In genomic region chr6:6164367-6164766, GRCh38 we compare ENCODE assay signal across 25 cellular contexts.
"Had no signal": no experiment of that assay in that cellular context is flagged by ENCODE, and none has a peak within 500 bp of the region (broad histone marks: within the 10 kb centered on the region; RNA-seq: fewer than 3 reads in every experiment).

No MANE protein-coding gene starts in this region.

- FAIRE-seq: colon, endothelial cell of umbilical vein, frontal cortex, kidney had no signal

- H2AFZ ChIP-seq: hepatocyte had no signal

- H3K4me1 ChIP-seq: esophagus muscularis mucosa, foreskin keratinocyte, gastroesophageal sphincter, heart left ventricle, left lung, lower lobe of right lung had no signal

- H3K36me3 ChIP-seq: esophagus muscularis mucosa, gastroesophageal sphincter, left lung, lower lobe of right lung had no signal

- H3K27ac ChIP-seq: coronary artery, dorsolateral prefrontal cortex, esophagus muscularis mucosa, foreskin keratinocyte, gastroesophageal sphincter, heart left ventricle, hepatocyte, left lung, lower lobe of right lung had no signal

- H3K27me3 ChIP-seq: dorsolateral prefrontal cortex, esophagus muscularis mucosa, foreskin keratinocyte, gastroesophageal sphincter, heart left ventricle, hepatocyte, left lung had no signal

- H3K4me2 ChIP-seq: hepatocyte had no signal

- H3K9me3 ChIP-seq: esophagus muscularis mucosa, gastroesophageal sphincter, heart left ventricle, left lung, lower lobe of right lung, mucosa of descending colon had no signal

- H3K79me2 ChIP-seq: hepatocyte had no signal

- DNase-seq: dermis blood vessel endothelial cell; dorsolateral prefrontal cortex; effector CD4-positive, alpha-beta T cell; effector memory CD4-positive, alpha-beta T cell; foreskin keratinocyte; heart left ventricle; hypothalamus; immature natural killer cell; islet precursor cell; kidney; kidney glomerular epithelial cell; left colon; left lung; left ventricle myocardium superior; lower lobe of right lung; mesenchymal stem cell; mucosa of descending colon; naive B cell had no signal

- H3K4me3 ChIP-seq: coronary artery, dorsolateral prefrontal cortex, esophagus muscularis mucosa, gastroesophageal sphincter, heart left ventricle, hepatocyte, left lung, lower lobe of right lung, mucosa of descending colon had no signal

- ATAC-seq: foreskin keratinocyte, gastroesophageal sphincter, heart left ventricle, left colon, left lung, left ventricle myocardium superior, lower lobe of right lung, mucosa of descending colon had no signal
